In the genomic region with DNA sequence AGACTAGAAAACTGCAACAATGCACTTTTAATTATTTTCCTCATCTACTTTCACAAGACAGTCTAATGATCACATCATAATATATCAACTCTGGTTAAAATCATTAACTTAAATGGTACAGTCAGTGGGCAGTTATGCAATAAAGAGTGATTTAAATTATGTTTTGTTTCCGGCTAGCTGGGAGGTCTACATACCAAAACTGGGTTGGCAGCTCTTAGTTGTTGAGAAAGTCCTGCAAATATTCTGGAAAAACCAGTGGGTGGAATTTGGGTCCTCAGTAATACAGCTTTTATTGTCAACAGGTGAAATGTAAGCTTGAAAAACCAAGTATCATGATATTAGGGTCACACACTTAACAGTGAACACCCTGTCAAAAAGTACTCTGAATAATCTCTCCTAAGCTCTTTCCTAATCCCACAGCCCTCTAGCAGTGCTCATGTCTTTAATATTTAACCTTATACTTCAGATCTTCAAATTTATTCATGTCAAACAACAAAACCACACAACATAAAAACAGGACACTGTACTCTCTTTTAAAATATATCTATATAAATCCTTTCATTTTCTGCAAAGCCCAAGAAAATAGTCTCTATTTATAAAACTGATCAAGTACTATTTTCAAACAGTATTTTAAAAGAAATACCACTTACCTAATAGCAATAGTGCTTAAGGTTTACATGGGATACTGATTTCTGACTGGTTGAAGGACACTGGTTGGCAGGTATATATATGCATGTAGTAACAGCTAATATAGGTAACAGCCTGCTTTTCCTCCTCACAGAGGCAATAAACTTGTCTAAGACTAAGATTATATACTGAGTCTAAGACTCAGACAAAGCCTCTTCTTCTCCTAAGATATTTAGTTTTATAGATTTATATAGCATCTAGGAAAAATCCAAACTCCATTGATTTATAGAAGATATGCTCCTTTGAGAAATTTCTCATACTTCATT, we compare ENCODE assay signal across 19 cellular contexts.
DNase-seq lines count a peak whose midpoint lies in the region; ATAC-seq, FAIRE-seq and TF ChIP-seq lines count a peak whose summit lies in the region.
"Had no signal": no experiment of that assay in that cellular context is flagged by ENCODE, and none has a peak within 500 bp of the region (broad histone marks: within the 10 kb centered on the region; RNA-seq: fewer than 3 reads in every experiment).

No MANE protein-coding gene starts in this region.

- POLR2A ChIA-PET in A549 (lab: Yijun Ruan, JAX), result interaction anchor here (1.4 kb wide), 1 partner anchor 104 kb away, joined by 3 read pairs; a partner anchor contains a TSS

- WGBS in A549 (ENCODE audit: missing lambda C conversion rate), result 72% methylated on average over 1 of the region's 1 CpG
- WGBS in endodermal cell (ENCODE audit: insufficient coverage in 1 of 2, insufficient read length in 1 of 2), 2 experiments, result 91 to 100% methylated on average over 1 of the region's 1 CpG

- H3K27ac ChIP-seq in A549 (no peak overlapping the region; a peak in 1 of 6 replicates), left lung (peak overlapping the region in 1 of 2 donors; percentile 21), endodermal cell (ENCODE audit: low read depth, low read length) (no peak overlapping the region)
- H3K27ac ChIP-seq: heart right ventricle had no signal

- CTCF ChIA-PET in A549 (lab: Yijun Ruan, JAX), result interaction anchor here (1.8 kb wide), 2 partner anchors 9 to 77 kb away, joined by 5 read pairs; no protein-coding TSS in a partner anchor

- no peak overlapping the region for H3K9ac ChIP-seq in endodermal cell (ENCODE audit: extremely low read depth, low read length, poor library complexity, severe bottlenecking)

- DNase-seq in A549 (ENCODE audit: low read depth in 1 of 2, low spot score in 1 of 2) (no peak), NOMO-1 (lab: John Stamatoyannopoulos, UW; ENCODE audit: unreplicated experiment in 2 of 2) (peak; percentile 36 to 78), epithelial cell of esophagus (ENCODE audit: low read depth) (peak; percentile 64), left lung (no peak), endodermal cell (no peak)
- DNase-seq in activated CD4-positive, alpha-beta T cell treated with anti-CD3 and anti-CD28 coated beads, Interleukin-2, amount 50 U/mL, for 1 hour, result no peak
- DNase-seq in activated CD4-positive, alpha-beta T cell treated with anti-CD3 and anti-CD28 coated beads, Interleukin-2, amount 10 ng/mL, durations not matched to agents 24 days and 14 days, result no peak
- DNase-seq in T-helper 2 cell treated with Interferon-gamma antibody and Interleukin-4, amounts not matched to agents 5 μg/mL and 100 μg/mL, for 36 hours (ENCODE audit: low spot score), result no peak
- DNase-seq: activated naive CD4-positive, alpha-beta T cell treated with anti-CD3 and anti-CD28 coated beads for 36 hours; COR-L47; heart right ventricle; left cardiac atrium; natural killer cell; retina; stimulated activated CD4-positive, alpha-beta T cell treated with anti-CD3 and anti-CD28 coated beads, Interleukin-4, amount 100 ng/mL, for 1 hour had no signal

- H3K36me3 ChIP-seq in left lung, result no peaks in the 10 kb centered on the region
- no peaks in the 10 kb centered on the region for H3K36me3 ChIP-seq in endodermal cell (ENCODE audit: control insufficient read depth, insufficient read depth, low read length)
- H3K36me3 ChIP-seq: heart right ventricle, tibial nerve had no signal

- intact Hi-C loops in left lung (cut with DNase I), result no loop called here
- intact Hi-C loops in activated CD4-positive, alpha-beta T cell treated with anti-CD3 and anti-CD28 coated beads, Interleukin-2, amount 10 ng/mL, durations not matched to agents 24 days and 14 days (cut with micrococcal nuclease), result no loop called here

- no peaks in the 10 kb centered on the region for H3K27me3 ChIP-seq in left lung
- H3K27me3 ChIP-seq in endodermal cell (ENCODE audit: control insufficient read depth, insufficient read depth, low read length, poor library complexity, severe bottlenecking), result no peaks in the 10 kb centered on the region
- H3K27me3 ChIP-seq: heart right ventricle, tibial nerve had no signal

- no peak for FAIRE-seq in A549 (lab: Jason Lieb, UNC)
- FAIRE-seq: A204.1, HTR-8/SVneo, TTC549 had no signal

- H3K4me3 Mint-ChIP-seq in endodermal cell, result no peak overlapping the region
- H3K4me3 Mint-ChIP-seq in activated CD4-positive, alpha-beta T cell treated with anti-CD3 and anti-CD28 coated beads, Interleukin-2, amount 10 ng/mL, durations not matched to agents 24 days and 14 days, result no peak overlapping the region
- no peak overlapping the region for H3K4me3 Mint-ChIP-seq in T-helper 2 cell treated with Interferon-gamma antibody and Interleukin-4, amounts not matched to agents 5 μg/mL and 100 μg/mL, for 36 hours
- H3K4me3 Mint-ChIP-seq: activated naive CD4-positive, alpha-beta T cell treated with anti-CD3 and anti-CD28 coated beads for 36 hours; natural killer cell had no signal

- TF ChIP-seq EP300 in A549 (IDR thresholded peaks at IDR 0.05), result no peak

- ATAC-seq in A549 (no peak), left lung (peak; percentile 71)
- ATAC-seq: heart right ventricle, natural killer cell had no signal

- H3K4me3 ChIP-seq in A549, result no peak overlapping the region
- H3K4me3 ChIP-seq in epithelial cell of esophagus (ENCODE audit: low read length), result no peak overlapping the region
- H3K4me3 ChIP-seq in left lung, result no peak overlapping the region
- no peak overlapping the region for H3K4me3 ChIP-seq in endodermal cell (ENCODE audit: low read length)
- H3K4me3 ChIP-seq: heart right ventricle, tibial nerve had no signal

- peak overlapping the region; percentile 14 for H3K4me2 ChIP-seq in A549

- no peaks in the 10 kb centered on the region for H3K9me3 ChIP-seq in A549
- no peaks in the 10 kb centered on the region for H3K9me3 ChIP-seq in left lung
- no peaks in the 10 kb centered on the region for H3K9me3 ChIP-seq in endodermal cell (ENCODE audit: control insufficient read depth, low read length)
- H3K9me3 ChIP-seq: heart right ventricle, tibial nerve had no signal

- no peak for TF ChIP-seq POLR2A in A549 (IDR thresholded peaks at IDR 0.05; ENCODE audit: low read length)

- H3K4me1 Mint-ChIP-seq in endodermal cell, result peaks cover 6% of the 10 kb centered on the region
- no peaks in the 10 kb centered on the region for H3K4me1 Mint-ChIP-seq in activated CD4-positive, alpha-beta T cell treated with anti-CD3 and anti-CD28 coated beads, Interleukin-2, amount 10 ng/mL, durations not matched to agents 24 days and 14 days
- peaks cover 2% of the 10 kb centered on the region for H3K4me1 Mint-ChIP-seq in T-helper 2 cell treated with Interferon-gamma antibody and Interleukin-4, amounts not matched to agents 5 μg/mL and 100 μg/mL, for 36 hours (ENCODE audit: low read depth)
- H3K4me1 Mint-ChIP-seq: natural killer cell had no signal

- H3K9me3 Mint-ChIP-seq in endodermal cell, result no peaks in the 10 kb centered on the region
- H3K9me3 Mint-ChIP-seq in activated CD4-positive, alpha-beta T cell treated with anti-CD3 and anti-CD28 coated beads, Interleukin-2, amount 10 ng/mL, durations not matched to agents 24 days and 14 days, result no peaks in the 10 kb centered on the region
- H3K9me3 Mint-ChIP-seq in T-helper 2 cell treated with Interferon-gamma antibody and Interleukin-4, amounts not matched to agents 5 μg/mL and 100 μg/mL, for 36 hours, result no peaks in the 10 kb centered on the region
- H3K9me3 Mint-ChIP-seq: activated naive CD4-positive, alpha-beta T cell treated with anti-CD3 and anti-CD28 coated beads for 36 hours; natural killer cell had no signal

- no peaks in the 10 kb centered on the region for H3K36me3 Mint-ChIP-seq in endodermal cell (ENCODE audit: low read depth)
- H3K36me3 Mint-ChIP-seq in activated CD4-positive, alpha-beta T cell treated with anti-CD3 and anti-CD28 coated beads, Interleukin-2, amount 10 ng/mL, durations not matched to agents 24 days and 14 days (ENCODE audit: low read depth), result no peaks in the 10 kb centered on the region
- H3K36me3 Mint-ChIP-seq in T-helper 2 cell treated with Interferon-gamma antibody and Interleukin-4, amounts not matched to agents 5 μg/mL and 100 μg/mL, for 36 hours (ENCODE audit: low read depth), result no peaks in the 10 kb centered on the region
- H3K36me3 Mint-ChIP-seq: natural killer cell had no signal

- H3K27me3 Mint-ChIP-seq in endodermal cell (ENCODE audit: insufficient read depth), result no peaks in the 10 kb centered on the region
- H3K27me3 Mint-ChIP-seq in activated CD4-positive, alpha-beta T cell treated with anti-CD3 and anti-CD28 coated beads, Interleukin-2, amount 10 ng/mL, durations not matched to agents 24 days and 14 days, result peaks cover 8% of the 10 kb centered on the region
- peaks cover 6% of the 10 kb centered on the region for H3K27me3 Mint-ChIP-seq in T-helper 2 cell treated with Interferon-gamma antibody and Interleukin-4, amounts not matched to agents 5 μg/mL and 100 μg/mL, for 36 hours (ENCODE audit: low read depth)

- peaks cover 36% of the 10 kb centered on the region for H3K4me1 ChIP-seq in A549
- no peaks in the 10 kb centered on the region for H3K4me1 ChIP-seq in left lung
- H3K4me1 ChIP-seq in endodermal cell (ENCODE audit: control insufficient read depth, insufficient read depth, low read length), result no peaks in the 10 kb centered on the region

- no peak overlapping the region for H3K27ac Mint-ChIP-seq in endodermal cell
- H3K27ac Mint-ChIP-seq in activated CD4-positive, alpha-beta T cell treated with anti-CD3 and anti-CD28 coated beads, Interleukin-2, amount 10 ng/mL, durations not matched to agents 24 days and 14 days, result no peak overlapping the region
- H3K27ac Mint-ChIP-seq in T-helper 2 cell treated with Interferon-gamma antibody and Interleukin-4, amounts not matched to agents 5 μg/mL and 100 μg/mL, for 36 hours, result no peak overlapping the region
- H3K27ac Mint-ChIP-seq: activated naive CD4-positive, alpha-beta T cell treated with anti-CD3 and anti-CD28 coated beads for 36 hours; natural killer cell had no signal

- no peak for TF ChIP-seq RAD21 in A549 (conservative IDR thresholded peaks at IDR 0.05 in 1 of 2, IDR thresholded peaks at IDR 0.05 in 1 of 2)

- TF ChIP-seq CTCF in A549 (IDR thresholded peaks at IDR 0.05), result no peak
- no peak for TF ChIP-seq CTCF in epithelial cell of esophagus (IDR thresholded peaks at IDR 0.05; ENCODE audit: insufficient read depth, low read depth, low read length, missing control alignments)
- TF ChIP-seq CTCF in left lung (IDR thresholded peaks at IDR 0.05), result no peak
- no peak for TF ChIP-seq CTCF in endodermal cell (conservative IDR thresholded peaks at IDR 0.05)

TF ChIP-seq in A549, 52 proteins besides CTCF, POLR2A, EP300 and RAD21 (continues in another document):
- TF ChIP-seq FOSB (CRISPR knock-in tag; IDR thresholded peaks at IDR 0.05) (no peak), CHD4 (IDR thresholded peaks at IDR 0.05; ENCODE audit: borderline replicate concordance) (no peak), CEBPB (IDR thresholded peaks at IDR 0.05) (peak in 1 of 2 experiments; percentile 23; a peak in 1 of 4 replicates)
- TF ChIP-seq, protein P1, sequence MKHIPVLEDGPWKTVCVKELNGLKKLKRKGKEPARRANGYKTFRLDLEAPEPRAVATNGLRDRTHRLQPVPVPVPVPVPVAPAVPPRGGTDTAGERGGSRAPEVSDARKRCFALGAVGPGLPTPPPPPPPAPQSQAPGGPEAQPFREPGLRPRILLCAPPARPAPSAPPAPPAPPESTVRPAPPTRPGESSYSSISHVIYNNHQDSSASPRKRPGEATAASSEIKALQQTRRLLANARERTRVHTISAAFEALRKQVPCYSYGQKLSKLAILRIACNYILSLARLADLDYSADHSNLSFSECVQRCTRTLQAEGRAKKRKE (CRISPR knock-in tag; IDR thresholded peaks at IDR 0.05; ENCODE audit: low read depth), result no peak

Comparison
In these comparisons a context has a peak if more than half of its experiments do, and no peak if none do; other contexts are left out.
1. DNase-seq: peak in NOMO-1 (2 of 2) and epithelial cell of esophagus (single experiment); none in A549 (0 of 2), left lung (0 of 2), endodermal cell (single experiment), activated CD4-positive, alpha-beta T cell treated with anti-CD3 and anti-CD28 coated beads, Interleukin-2, amount 50 U/mL, for 1 hour (single experiment), activated CD4-positive, alpha-beta T cell treated with anti-CD3 and anti-CD28 coated beads, Interleukin-2, amount 10 ng/mL, durations not matched to agents 24 days and 14 days (single experiment) and T-helper 2 cell treated with Interferon-gamma antibody and Interleukin-4, amounts not matched to agents 5 μg/mL and 100 μg/mL, for 36 hours (single experiment).